Comparison of ENCODE assay signal across 14 cellular contexts in the genomic region with DNA sequence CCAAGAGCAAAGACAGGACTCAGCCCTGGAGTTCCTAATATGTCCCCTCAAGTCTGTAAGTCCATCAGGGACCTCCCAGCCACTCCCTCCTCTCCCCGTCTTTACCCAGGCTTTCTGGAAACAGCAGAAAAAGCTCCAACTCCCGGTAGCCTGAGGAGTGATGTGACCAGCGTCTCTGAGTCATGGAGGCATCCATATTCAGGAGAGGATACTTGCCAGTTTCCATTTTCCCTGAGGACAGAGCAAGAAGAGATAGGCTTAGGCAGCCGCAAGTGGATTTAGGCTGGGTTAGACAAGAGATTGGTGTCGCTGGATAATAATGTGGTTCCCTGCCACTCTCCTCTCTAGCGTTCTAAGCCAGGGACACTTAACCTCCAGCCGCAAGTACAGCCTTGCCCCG.
DNase-seq lines count a peak whose midpoint lies in the region; TF ChIP-seq lines count a peak whose summit lies in the region.
"Had no signal": no experiment of that assay in that cellular context is flagged by ENCODE, and none has a peak within 500 bp of the region (broad histone marks: within the 10 kb centered on the region; RNA-seq: fewer than 3 reads in every experiment).

No MANE protein-coding gene starts in this region.

- H3K27me3 ChIP-seq in spleen (replicated peaks in 1 of 7): peaks cover 0 to 40% (median 10%) of the 10 kb centered on the region in 7 donors
- H3K27me3 ChIP-seq: BLaER1 treated with 17β-estradiol and CSF1 and Interleukin-3, amounts not matched to agents 10 nM and 100 nM had no signal

- intact Hi-C loops in spleen (cut with DNase I; ENCODE audit: low total_unique reads): no loop called here

- peaks cover 0 to 18% (median 9%) of the 10 kb centered on the region in 6 donors for H3K4me1 ChIP-seq in spleen
- H3K4me1 ChIP-seq: HAP-1 had no signal

- WGBS in spleen, 5 donors: 80 to 90% (median 84%) methylated on average over 8 of the region's 8 CpGs

- H3K4me3 ChIP-seq in spleen: no peak overlapping the region
- H3K4me3 ChIP-seq: BLaER1 treated with 17β-estradiol and CSF1 and Interleukin-3, amounts not matched to agents 10 nM and 100 nM; GM23338; HAP-1 had no signal

- no peak for TF ChIP-seq CTCF in spleen (IDR thresholded peaks at IDR 0.05 in 8 of 11, conservative IDR thresholded peaks at IDR 0.05 in 3 of 11)

- H3K27ac ChIP-seq in spleen: no peak overlapping the region
- H3K27ac ChIP-seq: BLaER1 treated with 17β-estradiol and CSF1 and Interleukin-3, amounts not matched to agents 10 nM and 100 nM had no signal

- DNase-seq in D341Med (ENCODE audit: low spot score): peak; percentile 9
- peak; percentile 40 for DNase-seq in astrocyte of the hippocampus (ENCODE audit: low read depth, low spot score)
- peak; percentile 57 for DNase-seq in islet precursor cell
- peak; percentile 32 for DNase-seq in spleen
- DNase-seq in EL: no peak
- DNase-seq in SK-N-DZ (ENCODE audit: low spot score): no peak
- no peak for DNase-seq in activated CD8-positive, alpha-beta memory T cell treated with anti-CD3 and anti-CD28 coated beads, Interleukin-2, amount 50 U/mL, for 48 hours
- DNase-seq: 8988T; Calu3; CD4-positive, CD25-positive, alpha-beta regulatory T cell; DMS79 had no signal

- H3K9me3 ChIP-seq in spleen: no peaks in the 10 kb centered on the region
- H3K9me3 ChIP-seq: BLaER1 treated with 17β-estradiol and CSF1 and Interleukin-3, amounts not matched to agents 10 nM and 100 nM; HAP-1 had no signal

- H3K36me3 ChIP-seq in spleen: no peaks in the 10 kb centered on the region
- H3K36me3 ChIP-seq: BLaER1 treated with 17β-estradiol and CSF1 and Interleukin-3, amounts not matched to agents 10 nM and 100 nM; HAP-1 had no signal

- no peak for TF ChIP-seq POLR2A in spleen (IDR thresholded peaks at IDR 0.05)

Comparison
In these comparisons a context has a peak if more than half of its experiments do, and no peak if none do; other contexts are left out.
1. DNase-seq: peak in D341Med (single experiment), astrocyte of the hippocampus (single experiment), islet precursor cell (single experiment) and spleen (single experiment); none in EL (single experiment), SK-N-DZ (single experiment) and activated CD8-positive, alpha-beta memory T cell treated with anti-CD3 and anti-CD28 coated beads, Interleukin-2, amount 50 U/mL, for 48 hours (single experiment).